In genomic region chr3:8371085-8371551, GRCh38 we compare ENCODE assay signal across 12 cellular contexts.
A peak's percentile ranks its signal among the peaks of the same experiment; 100 is the strongest.
DNase-seq lines count a peak whose midpoint lies in the region; ATAC-seq and TF ChIP-seq lines count a peak whose summit lies in the region.
"Had no signal": no experiment of that assay in that cellular context is flagged by ENCODE, and none has a peak within 500 bp of the region (broad histone marks: within the 10 kb centered on the region; RNA-seq: fewer than 3 reads in every experiment).

No MANE protein-coding gene starts in this region.

- H3K9ac ChIP-seq in BLaER1 = no peak overlapping the region

- H3K36me3 ChIP-seq in BLaER1 (peaks cover 45% of the 10 kb centered on the region), MG63 (no peaks in the 10 kb centered on the region), brain microvascular endothelial cell (replicated peaks) (no peaks in the 10 kb centered on the region), lung (ENCODE audit: control insufficient read depth in 2 of 2, insufficient read depth in 2 of 2, low read length in 2 of 2) (no peaks in the 10 kb centered on the region)

- in situ Hi-C loops in brain microvascular endothelial cell (cut with HindIII; ENCODE audit: low pct_ligation_motif_present, low sequenced_read_pairs) = no loop called here

- H3K4me3 Mint-ChIP-seq in T-cell = no peak overlapping the region
- H3K4me3 Mint-ChIP-seq: effector memory CD8-positive, alpha-beta T cell; WTC11 had no signal

- no peaks in the 10 kb centered on the region for H4K20me1 ChIP-seq in BLaER1

- DNase-seq in MG63 (peak; percentile 73), brain microvascular endothelial cell (peak; percentile 94), lung (ENCODE audit: low spot score) (no peak), cortex of kidney (lab: John Stamatoyannopoulos, UW) (no peak), hippocampal formation (lab: John Stamatoyannopoulos, UW) (no peak), T-cell (no peak)
- DNase-seq: activated effector memory CD4-positive, alpha-beta T cell treated with Interleukin-2 at 50 U/mL for 16 hours; Calu3; effector memory CD8-positive, alpha-beta T cell had no signal

- POLR2A ChIA-PET in T-cell (lab: Charles Lee) = no interaction called here

- CTCF ChIA-PET in T-cell (lab: Charles Lee) = interaction anchor here in 1 of 2 donors (1.0 kb wide), 1 partner anchor 46 kb away, joined by 3 read pairs; no protein-coding TSS in a partner anchor

- H3K27ac ChIP-seq in BLaER1 (peak overlapping the region; percentile 43; the same call in 1 of the 2 replicates), brain microvascular endothelial cell (no peak overlapping the region), lung (ENCODE audit: low read depth in 1 of 2, low read length in 1 of 2) (no peak overlapping the region)

- ATAC-seq in lung (ENCODE audit: insufficient read depth, low FRiP score) = peak; percentile 65
- ATAC-seq in HG02981 (IDR thresholded peaks at IDR 0.05; ENCODE audit: unreplicated experiment) = no peak
- ATAC-seq in T-cell (replicated peaks in 1 of 4) = no peak
- ATAC-seq: effector memory CD8-positive, alpha-beta T cell had no signal

- H3K9me3 ChIP-seq in BLaER1 (peaks cover 74% of the 10 kb centered on the region), MG63 (no peaks in the 10 kb centered on the region), lung (ENCODE audit: control insufficient read depth in 2 of 2, insufficient read depth in 1 of 2, low read length in 1 of 2) (peaks cover 0 to 2% of the 10 kb centered on the region in 2 donors)

- H3K4me1 Mint-ChIP-seq in T-cell = peaks cover 0 to 1% (median 0%) of the 10 kb centered on the region in 3 donors

- WGBS in lung, 2 donors = 62 to 77% methylated on average over 2 of the region's 2 CpGs

- peak overlapping the region; percentile 25 for H3K4me2 ChIP-seq in BLaER1

- no peaks in the 10 kb centered on the region for H3K27me3 ChIP-seq in BLaER1
- H3K27me3 ChIP-seq in MG63 = no peaks in the 10 kb centered on the region
- no peaks in the 10 kb centered on the region for H3K27me3 ChIP-seq in brain microvascular endothelial cell (replicated peaks)
- no peaks in the 10 kb centered on the region for H3K27me3 ChIP-seq in lung (ENCODE audit: control insufficient read depth, insufficient read depth)

- TF ChIP-seq CTCF in brain microvascular endothelial cell (IDR thresholded peaks at IDR 0.05; ENCODE audit: low read depth, low read length, missing control alignments) (no peak), lung (IDR thresholded peaks at IDR 0.05; ENCODE audit: control extremely low read depth, extremely low read depth) (no peak)

- peaks cover 4 to 11% (median 8%) of the 10 kb centered on the region in 3 donors for H3K9me3 Mint-ChIP-seq in T-cell
- H3K9me3 Mint-ChIP-seq: effector memory CD8-positive, alpha-beta T cell had no signal

- H3K27ac Mint-ChIP-seq in T-cell = no peak overlapping the region
- H3K27ac Mint-ChIP-seq: effector memory CD8-positive, alpha-beta T cell; WTC11 had no signal

- H3K4me1 ChIP-seq in BLaER1 (peaks cover 61% of the 10 kb centered on the region), lung (ENCODE audit: control insufficient read depth in 2 of 2, insufficient read depth in 2 of 2, low read length in 2 of 2) (peaks cover 0 to 3% of the 10 kb centered on the region in 2 donors)

- H3K4me3 ChIP-seq in BLaER1 (no peak overlapping the region; the same call in 1 of the 2 replicates), MG63 (no peak overlapping the region), brain microvascular endothelial cell (ENCODE audit: low read depth, low read length) (no peak overlapping the region), lung (no peak overlapping the region)

- peaks cover 4 to 6% of the 10 kb centered on the region in 2 donors for H3K27me3 Mint-ChIP-seq in T-cell

- H3K36me3 Mint-ChIP-seq in T-cell = peaks cover 8% of the 10 kb centered on the region
- H3K36me3 Mint-ChIP-seq: WTC11 had no signal

Comparison
In these comparisons a context has a peak if more than half of its experiments do, and no peak if none do; other contexts are left out.
1. DNase-seq: peak in MG63 (single experiment) and brain microvascular endothelial cell (single experiment); none in lung (single experiment), cortex of kidney (single experiment), hippocampal formation (0 of 2) and T-cell (0 of 34).